ENCODE assay signal across 2 cellular contexts in genomic region chrX:27598312-27598711, GRCh38.
TF ChIP-seq lines count a peak whose summit lies in the region.

No MANE protein-coding gene starts in this region.

TF ChIP-seq in GM23338, 12 proteins besides CTCF, POLR2A, EP300 and RAD21:
- TF ChIP-seq NANOG (IDR thresholded peaks at IDR 0.05; ENCODE audit: borderline replicate concordance) (no peak), EZH2phosphoT487 (IDR thresholded peaks at IDR 0.05; ENCODE audit: unreplicated experiment) (no peak), POLR2AphosphoS5 (IDR thresholded peaks at IDR 0.05; ENCODE audit: low read depth) (no peak), CREB1 (CRISPR knock-in tag; IDR thresholded peaks at IDR 0.05; ENCODE audit: low read depth) (no peak), JUNB (IDR thresholded peaks at IDR 0.05; ENCODE audit: unreplicated experiment) (no peak), ZNF331 (CRISPR knock-in tag; IDR thresholded peaks at IDR 0.05; ENCODE audit: low read depth) (no peak), EZH2 (IDR thresholded peaks at IDR 0.05; ENCODE audit: low read depth, unreplicated experiment) (no peak), STAT1 (IDR thresholded peaks at IDR 0.05; ENCODE audit: unreplicated experiment) (no peak), ZNF114 (CRISPR knock-in tag; IDR thresholded peaks at IDR 0.05) (no peak)
- TF ChIP-seq, protein P1, sequence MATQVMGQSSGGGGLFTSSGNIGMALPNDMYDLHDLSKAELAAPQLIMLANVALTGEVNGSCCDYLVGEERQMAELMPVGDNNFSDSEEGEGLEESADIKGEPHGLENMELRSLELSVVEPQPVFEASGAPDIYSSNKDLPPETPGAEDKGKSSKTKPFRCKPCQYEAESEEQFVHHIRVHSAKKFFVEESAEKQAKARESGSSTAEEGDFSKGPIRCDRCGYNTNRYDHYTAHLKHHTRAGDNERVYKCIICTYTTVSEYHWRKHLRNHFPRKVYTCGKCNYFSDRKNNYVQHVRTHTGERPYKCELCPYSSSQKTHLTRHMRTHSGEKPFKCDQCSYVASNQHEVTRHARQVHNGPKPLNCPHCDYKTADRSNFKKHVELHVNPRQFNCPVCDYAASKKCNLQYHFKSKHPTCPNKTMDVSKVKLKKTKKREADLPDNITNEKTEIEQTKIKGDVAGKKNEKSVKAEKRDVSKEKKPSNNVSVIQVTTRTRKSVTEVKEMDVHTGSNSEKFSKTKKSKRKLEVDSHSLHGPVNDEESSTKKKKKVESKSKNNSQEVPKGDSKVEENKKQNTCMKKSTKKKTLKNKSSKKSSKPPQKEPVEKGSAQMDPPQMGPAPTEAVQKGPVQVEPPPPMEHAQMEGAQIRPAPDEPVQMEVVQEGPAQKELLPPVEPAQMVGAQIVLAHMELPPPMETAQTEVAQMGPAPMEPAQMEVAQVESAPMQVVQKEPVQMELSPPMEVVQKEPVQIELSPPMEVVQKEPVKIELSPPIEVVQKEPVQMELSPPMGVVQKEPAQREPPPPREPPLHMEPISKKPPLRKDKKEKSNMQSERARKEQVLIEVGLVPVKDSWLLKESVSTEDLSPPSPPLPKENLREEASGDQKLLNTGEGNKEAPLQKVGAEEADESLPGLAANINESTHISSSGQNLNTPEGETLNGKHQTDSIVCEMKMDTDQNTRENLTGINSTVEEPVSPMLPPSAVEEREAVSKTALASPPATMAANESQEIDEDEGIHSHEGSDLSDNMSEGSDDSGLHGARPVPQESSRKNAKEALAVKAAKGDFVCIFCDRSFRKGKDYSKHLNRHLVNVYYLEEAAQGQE (IDR thresholded peaks at IDR 0.05; ENCODE audit: unreplicated experiment), result no peak
- TF ChIP-seq, protein P2, sequence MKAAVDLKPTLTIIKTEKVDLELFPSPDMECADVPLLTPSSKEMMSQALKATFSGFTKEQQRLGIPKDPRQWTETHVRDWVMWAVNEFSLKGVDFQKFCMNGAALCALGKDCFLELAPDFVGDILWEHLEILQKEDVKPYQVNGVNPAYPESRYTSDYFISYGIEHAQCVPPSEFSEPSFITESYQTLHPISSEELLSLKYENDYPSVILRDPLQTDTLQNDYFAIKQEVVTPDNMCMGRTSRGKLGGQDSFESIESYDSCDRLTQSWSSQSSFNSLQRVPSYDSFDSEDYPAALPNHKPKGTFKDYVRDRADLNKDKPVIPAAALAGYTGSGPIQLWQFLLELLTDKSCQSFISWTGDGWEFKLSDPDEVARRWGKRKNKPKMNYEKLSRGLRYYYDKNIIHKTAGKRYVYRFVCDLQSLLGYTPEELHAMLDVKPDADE (IDR thresholded peaks at IDR 0.05), result no peak
- TF ChIP-seq, protein P3, sequence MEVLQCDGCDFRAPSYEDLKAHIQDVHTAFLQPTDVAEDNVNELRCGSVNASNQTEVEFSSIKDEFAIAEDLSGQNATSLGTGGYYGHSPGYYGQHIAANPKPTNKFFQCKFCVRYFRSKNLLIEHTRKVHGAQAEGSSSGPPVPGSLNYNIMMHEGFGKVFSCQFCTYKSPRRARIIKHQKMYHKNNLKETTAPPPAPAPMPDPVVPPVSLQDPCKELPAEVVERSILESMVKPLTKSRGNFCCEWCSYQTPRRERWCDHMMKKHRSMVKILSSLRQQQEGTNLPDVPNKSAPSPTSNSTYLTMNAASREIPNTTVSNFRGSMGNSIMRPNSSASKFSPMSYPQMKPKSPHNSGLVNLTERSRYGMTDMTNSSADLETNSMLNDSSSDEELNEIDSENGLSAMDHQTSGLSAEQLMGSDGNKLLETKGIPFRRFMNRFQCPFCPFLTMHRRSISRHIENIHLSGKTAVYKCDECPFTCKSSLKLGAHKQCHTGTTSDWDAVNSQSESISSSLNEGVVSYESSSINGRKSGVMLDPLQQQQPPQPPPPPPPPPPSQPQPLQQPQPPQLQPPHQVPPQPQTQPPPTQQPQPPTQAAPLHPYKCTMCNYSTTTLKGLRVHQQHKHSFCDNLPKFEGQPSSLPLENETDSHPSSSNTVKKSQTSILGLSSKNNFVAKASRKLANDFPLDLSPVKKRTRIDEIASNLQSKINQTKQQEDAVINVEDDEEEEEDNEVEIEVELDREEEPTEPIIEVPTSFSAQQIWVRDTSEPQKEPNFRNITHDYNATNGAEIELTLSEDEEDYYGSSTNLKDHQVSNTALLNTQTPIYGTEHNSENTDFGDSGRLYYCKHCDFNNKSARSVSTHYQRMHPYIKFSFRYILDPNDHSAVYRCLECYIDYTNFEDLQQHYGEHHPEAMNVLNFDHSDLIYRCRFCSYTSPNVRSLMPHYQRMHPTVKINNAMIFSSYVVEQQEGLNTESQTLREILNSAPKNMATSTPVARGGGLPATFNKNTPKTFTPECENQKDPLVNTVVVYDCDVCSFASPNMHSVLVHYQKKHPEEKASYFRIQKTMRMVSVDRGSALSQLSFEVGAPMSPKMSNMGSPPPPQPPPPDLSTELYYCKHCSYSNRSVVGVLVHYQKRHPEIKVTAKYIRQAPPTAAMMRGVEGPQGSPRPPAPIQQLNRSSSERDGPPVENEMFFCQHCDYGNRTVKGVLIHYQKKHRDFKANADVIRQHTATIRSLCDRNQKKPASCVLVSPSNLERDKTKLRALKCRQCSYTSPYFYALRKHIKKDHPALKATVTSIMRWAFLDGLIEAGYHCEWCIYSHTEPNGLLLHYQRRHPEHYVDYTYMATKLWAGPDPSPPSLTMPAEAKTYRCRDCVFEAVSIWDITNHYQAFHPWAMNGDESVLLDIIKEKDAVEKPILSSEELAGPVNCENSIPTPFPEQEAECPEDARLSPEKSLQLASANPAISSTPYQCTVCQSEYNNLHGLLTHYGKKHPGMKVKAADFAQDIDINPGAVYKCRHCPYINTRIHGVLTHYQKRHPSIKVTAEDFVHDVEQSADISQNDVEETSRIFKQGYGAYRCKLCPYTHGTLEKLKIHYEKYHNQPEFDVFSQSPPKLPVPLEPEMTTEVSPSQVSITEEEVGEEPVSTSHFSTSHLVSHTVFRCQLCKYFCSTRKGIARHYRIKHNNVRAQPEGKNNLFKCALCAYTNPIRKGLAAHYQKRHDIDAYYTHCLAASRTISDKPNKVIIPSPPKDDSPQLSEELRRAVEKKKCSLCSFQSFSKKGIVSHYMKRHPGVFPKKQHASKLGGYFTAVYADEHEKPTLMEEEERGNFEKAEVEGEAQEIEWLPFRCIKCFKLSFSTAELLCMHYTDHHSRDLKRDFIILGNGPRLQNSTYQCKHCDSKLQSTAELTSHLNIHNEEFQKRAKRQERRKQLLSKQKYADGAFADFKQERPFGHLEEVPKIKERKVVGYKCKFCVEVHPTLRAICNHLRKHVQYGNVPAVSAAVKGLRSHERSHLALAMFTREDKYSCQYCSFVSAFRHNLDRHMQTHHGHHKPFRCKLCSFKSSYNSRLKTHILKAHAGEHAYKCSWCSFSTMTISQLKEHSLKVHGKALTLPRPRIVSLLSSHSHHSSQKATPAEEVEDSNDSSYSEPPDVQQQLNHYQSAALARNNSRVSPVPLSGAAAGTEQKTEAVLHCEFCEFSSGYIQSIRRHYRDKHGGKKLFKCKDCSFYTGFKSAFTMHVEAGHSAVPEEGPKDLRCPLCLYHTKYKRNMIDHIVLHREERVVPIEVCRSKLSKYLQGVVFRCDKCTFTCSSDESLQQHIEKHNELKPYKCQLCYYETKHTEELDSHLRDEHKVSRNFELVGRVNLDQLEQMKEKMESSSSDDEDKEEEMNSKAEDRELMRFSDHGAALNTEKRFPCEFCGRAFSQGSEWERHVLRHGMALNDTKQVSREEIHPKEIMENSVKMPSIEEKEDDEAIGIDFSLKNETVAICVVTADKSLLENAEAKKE (CRISPR knock-in tag; IDR thresholded peaks at IDR 0.05), result no peak

TF ChIP-seq in K562, 482 proteins besides CTCF, POLR2A, EP300 and RAD21:
- TF ChIP-seq BHLHE40 (IDR thresholded peaks at IDR 0.05; ENCODE audit: low read length) (no peak), ZNF780A (CRISPR knock-in tag; IDR thresholded peaks at IDR 0.05) (no peak), CSDE1 (IDR thresholded peaks at IDR 0.05) (no peak), HNRNPK (IDR thresholded peaks at IDR 0.05; ENCODE audit: low read depth, low read length, poor library complexity, severe bottlenecking) (no peak), VEZF1 (CRISPR knock-in tag; IDR thresholded peaks at IDR 0.05) (peak; percentile 34; the same call in 1 of the 2 replicates), NFE2L1 (tag; IDR thresholded peaks at IDR 0.05; ENCODE audit: borderline replicate concordance, low read depth) (no peak), CBFB (CRISPR knock-in tag; IDR thresholded peaks at IDR 0.05) (no peak)
